ENCODE assay signal across 9 cellular contexts in genomic region chr10:98374176-98374969, GRCh38. TPM values are rescaled to one million over a fixed set of nuclear protein-coding genes. Genes with fewer than 3 reads are reported as not detected.
DNase-seq lines count a peak whose midpoint lies in the region; ATAC-seq, FAIRE-seq and TF ChIP-seq lines count a peak whose summit lies in the region.
"Had no signal": no experiment of that assay in that cellular context is flagged by ENCODE, and none has a peak within 500 bp of the region (broad histone marks: within the 10 kb centered on the region; RNA-seq: fewer than 3 reads in every experiment).

No MANE protein-coding gene starts in this region.

- H3K27ac ChIP-seq in left ventricle myocardium inferior (replicated peaks): no peak overlapping the region
- no peak overlapping the region for H3K27ac ChIP-seq in RWPE1

- H3K9me3 Mint-ChIP-seq in activated T-helper 17 cell treated with anti-CD3 and anti-CD28 coated beads, Interleukin-2, amount 50 U/mL, for 72 hours: no peaks in the 10 kb centered on the region

- TF ChIP-seq CTCF in left ventricle myocardium inferior (IDR thresholded peaks at IDR 0.05; ENCODE audit: borderline replicate concordance): no peak
- no peak for TF ChIP-seq CTCF in RWPE1 (conservative IDR thresholded peaks at IDR 0.05; ENCODE audit: low read depth)

- no peak overlapping the region for H3K4me3 ChIP-seq in left ventricle myocardium inferior

- H3K9me3 ChIP-seq in left ventricle myocardium inferior (replicated peaks): peaks cover 10% of the 10 kb centered on the region

- H3K36me3 ChIP-seq in left ventricle myocardium inferior: peaks cover 3% of the 10 kb centered on the region

- no peaks in the 10 kb centered on the region for H3K36me3 Mint-ChIP-seq in activated T-helper 17 cell treated with anti-CD3 and anti-CD28 coated beads, Interleukin-2, amount 50 U/mL, for 72 hours (ENCODE audit: low read depth)

- H3K4me1 ChIP-seq in left ventricle myocardium inferior: peaks cover 28% of the 10 kb centered on the region

- H3K27me3 ChIP-seq in left ventricle myocardium inferior (ENCODE audit: low read depth): no peaks in the 10 kb centered on the region

- no peaks in the 10 kb centered on the region for H3K4me1 Mint-ChIP-seq in activated T-helper 17 cell treated with anti-CD3 and anti-CD28 coated beads, Interleukin-2, amount 50 U/mL, for 72 hours

- intact Hi-C loops in left ventricle myocardium superior (cut with micrococcal nuclease): no loop called here
- intact Hi-C loops in left ventricle myocardium inferior (cut with micrococcal nuclease): no loop called here

- DNase-seq in left ventricle myocardium superior (no peak), left ventricle myocardium inferior (no peak), RWPE1 (ENCODE audit: low spot score) (peak; percentile 73), hepatic stellate cell (ENCODE audit: low spot score) (peak; percentile 86), urothelium cell line (ENCODE audit: low spot score) (peak; percentile 50)
- DNase-seq in activated CD8-positive, alpha-beta memory T cell treated with anti-CD3 and anti-CD28 coated beads, Interleukin-2, amount 50 U/mL, for 4 hours: no peak
- DNase-seq: activated CD4-positive, CD25-positive, alpha-beta regulatory T cell treated with anti-CD3 and anti-CD28 coated beads, Interleukin-2, amount 50 U/mL, for 72 hours had no signal

- CTCF ChIA-PET in RWPE1 (lab: Yijun Ruan, JAX): interaction anchor here (0.5 to 1.3 kb wide), 4 partner anchors 47 to 713 kb away, joined by 3 read pairs; no protein-coding TSS in a partner anchor

- FAIRE-seq in urothelium cell line (lab: Jason Lieb, UNC): no peak

- POLR2A ChIA-PET in RWPE1 (lab: Yijun Ruan, JAX; ENCODE audit: low non-redundant PET): no interaction called here

- peak; percentile 41 for ATAC-seq in left ventricle myocardium superior
- ATAC-seq in activated T-helper 17 cell treated with anti-CD3 and anti-CD28 coated beads, Interleukin-2, amount 50 U/mL, for 72 hours (replicated peaks): no peak
- no peak for ATAC-seq in GM21576 (IDR thresholded peaks at IDR 0.05; ENCODE audit: unreplicated experiment)

- no peak overlapping the region for H3K4me3 Mint-ChIP-seq in activated T-helper 17 cell treated with anti-CD3 and anti-CD28 coated beads, Interleukin-2, amount 50 U/mL, for 72 hours

- peaks cover 11% of the 10 kb centered on the region for H3K27me3 Mint-ChIP-seq in activated T-helper 17 cell treated with anti-CD3 and anti-CD28 coated beads, Interleukin-2, amount 50 U/mL, for 72 hours

- no peak overlapping the region for H3K27ac Mint-ChIP-seq in activated T-helper 17 cell treated with anti-CD3 and anti-CD28 coated beads, Interleukin-2, amount 50 U/mL, for 72 hours

RNA-seq across cellular contexts. Expression of gene PYROXD2, which starts 40.6 kb away (rescaled TPM):
- 11.6 TPM for total RNA-seq in left ventricle myocardium superior
- 10.4 TPM for total RNA-seq in left ventricle myocardium inferior
- total RNA-seq in activated T-helper 17 cell treated with anti-CD3 and anti-CD28 coated beads, Interleukin-2, amount 50 U/mL, for 72 hours: 1 to 10 TPM; 5.1 to 7.0 TPM

Comparison
In these comparisons a context has a peak if more than half of its experiments do, and no peak if none do; other contexts are left out.
1. DNase-seq: peak in RWPE1 (single experiment), hepatic stellate cell (single experiment) and urothelium cell line (single experiment); none in left ventricle myocardium superior (single experiment), left ventricle myocardium inferior (single experiment) and activated CD8-positive, alpha-beta memory T cell treated with anti-CD3 and anti-CD28 coated beads, Interleukin-2, amount 50 U/mL, for 4 hours (single experiment).